ENCODE assay signal across 1 cellular context in genomic region chr17:64730023-64730422, GRCh38.
TF ChIP-seq lines count a peak whose summit lies in the region.
"Not testable (repeated sequence)": the region's sequence is repeated elsewhere in the genome, so short reads cannot be mapped to it uniquely, and the experiment has no call there.

No MANE protein-coding gene starts in this region.

TF ChIP-seq in A549, 52 proteins besides CTCF, POLR2A, EP300 and RAD21:
- not testable (repeated sequence) for TF ChIP-seq FOSL2 (IDR thresholded peaks at IDR 0.05)
- TF ChIP-seq FOSL2 (CRISPR knock-in tag; IDR thresholded peaks at IDR 0.05), result peak; percentile 73
